In the genomic region with DNA sequence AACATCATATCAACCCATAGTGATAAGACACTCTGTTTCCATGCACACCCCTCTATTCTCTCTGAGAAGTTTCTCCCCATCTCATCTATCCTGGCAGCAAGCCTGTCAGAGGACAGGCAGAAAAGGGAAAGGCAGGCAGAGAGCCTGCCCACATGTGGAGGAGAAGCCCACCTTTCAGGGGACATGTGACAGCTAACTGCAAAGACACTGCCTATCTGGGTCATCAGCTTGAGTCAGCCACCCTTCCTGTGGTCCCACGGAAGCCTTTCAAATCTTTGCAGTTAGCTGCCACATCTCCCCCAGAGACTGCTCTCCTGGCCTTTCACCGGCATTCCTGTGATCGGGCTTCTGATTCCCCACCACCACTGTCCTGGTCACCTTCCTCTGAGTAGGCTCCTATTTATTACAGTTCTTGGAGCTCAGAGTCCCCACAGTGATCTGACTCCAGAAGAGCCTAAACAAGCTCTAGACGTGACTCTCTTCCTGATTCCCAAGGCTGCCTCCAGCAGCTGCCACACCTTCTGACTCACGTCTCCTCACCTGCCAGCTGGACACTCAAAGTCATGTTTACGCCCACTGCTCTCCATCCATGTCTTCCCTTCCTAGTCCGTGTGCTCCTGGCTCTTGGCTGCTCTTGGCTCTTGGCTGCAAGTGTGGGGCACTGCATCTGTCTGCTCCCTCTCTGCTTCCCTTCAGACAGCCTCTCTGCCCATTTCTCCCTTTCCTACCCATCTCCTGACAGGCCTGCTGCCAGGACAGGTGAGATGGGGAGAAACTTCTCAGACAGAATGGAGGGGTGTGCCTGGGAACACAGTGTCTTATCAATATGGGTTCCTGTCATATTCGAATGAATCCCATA, we compare ENCODE assay signal across 21 cellular contexts. TPM values are rescaled to one million over a fixed set of nuclear protein-coding genes. Genes with fewer than 3 reads are reported as not detected.
DNase-seq lines count a peak whose midpoint lies in the region; ATAC-seq and TF ChIP-seq lines count a peak whose summit lies in the region.
"Had no signal": no experiment of that assay in that cellular context is flagged by ENCODE, and none has a peak within 500 bp of the region (broad histone marks: within the 10 kb centered on the region; RNA-seq: fewer than 3 reads in every experiment).

No MANE protein-coding gene starts in this region.

- no peak for TF ChIP-seq EP300 in transverse colon (IDR thresholded peaks at IDR 0.05; ENCODE audit: low read depth)

- intact Hi-C loops in transverse colon (cut with DNase I; ENCODE audit: low total_unique reads), result no loop called here

- H3K4me1 ChIP-seq in transverse colon, result peaks cover 0 to 11% (median 8%) of the 10 kb centered on the region in 4 donors
- H3K4me1 ChIP-seq: A549 had no signal

- no peaks in the 10 kb centered on the region for H3K9me3 Mint-ChIP-seq in immature natural killer cell
- H3K9me3 Mint-ChIP-seq: naive B cell had no signal

- in situ Hi-C loops in transverse colon (cut with MboI; ENCODE audit: low pct_ligation_motif_present in 1 of 4, low pct_unique_long_range_greater_than_20kb in 1 of 4, low sequenced_read_pairs in 3 of 4), result no loop called here

- no peak for TF ChIP-seq CTCF in transverse colon (IDR thresholded peaks at IDR 0.05)

- peaks cover 38% of the 10 kb centered on the region for H3K27me3 ChIP-seq in transverse colon
- H3K27me3 ChIP-seq: testis had no signal

- H3K9me3 ChIP-seq in T-helper 17 cell (ENCODE audit: control insufficient read depth, low read length, poor library complexity, severe bottlenecking) (no peaks in the 10 kb centered on the region), transverse colon (no peaks in the 10 kb centered on the region)
- H3K9me3 ChIP-seq: A549, testis had no signal

- peak overlapping the region; percentile 56 for H3K4me3 Mint-ChIP-seq in T-helper 17 cell
- H3K4me3 Mint-ChIP-seq in immature natural killer cell, result peak overlapping the region in 4 of 5 donors; percentile 44 to 69 (median 58)
- H3K4me3 Mint-ChIP-seq: CD14-positive monocyte had no signal

- H3K27ac ChIP-seq in transverse colon, result no peak overlapping the region
- H3K27ac ChIP-seq: A549, testis had no signal

- ATAC-seq in T-helper 17 cell, result no peak
- ATAC-seq in GM18517 (IDR thresholded peaks at IDR 0.05; ENCODE audit: unreplicated experiment), result no peak
- no peak for ATAC-seq in HG02759 (IDR thresholded peaks at IDR 0.05; ENCODE audit: unreplicated experiment)
- ATAC-seq: A549, left ventricle myocardium superior, SK-N-SH treated with all-trans-retinoic acid at 6 μM for 48 hours had no signal

- no peak overlapping the region for H3K4me3 ChIP-seq in transverse colon
- H3K4me3 ChIP-seq: A549, testis had no signal

- no peak for TF ChIP-seq POLR2A in transverse colon (IDR thresholded peaks at IDR 0.05)

- H3K4me1 Mint-ChIP-seq in T-helper 17 cell (peaks cover 33% of the 10 kb centered on the region), immature natural killer cell (peaks cover 40 to 46% of the 10 kb centered on the region in 2 donors)

- H3K36me3 ChIP-seq in transverse colon, result no peaks in the 10 kb centered on the region

- H3K36me3 Mint-ChIP-seq in T-helper 17 cell (ENCODE audit: low read depth), result peaks cover 7% of the 10 kb centered on the region
- no peaks in the 10 kb centered on the region for H3K36me3 Mint-ChIP-seq in immature natural killer cell
- H3K36me3 Mint-ChIP-seq: CD14-positive monocyte, naive B cell had no signal

- DNase-seq in NCI-H2171 treated with DMSO at 0.1 percent for 48 hours (lab: John Stamatoyannopoulos, UW), result peak; percentile 63
- no peak for DNase-seq in NCI-H2171 (lab: John Stamatoyannopoulos, UW)
- no peak for DNase-seq in T-helper 17 cell
- DNase-seq in immature natural killer cell, result peak; percentile 22 to 39 (median 35)
- DNase-seq in transverse colon, result peak; percentile 22
- no peak for DNase-seq in T1000 (lab: John Stamatoyannopoulos, UW)
- DNase-seq: activated gamma-delta T cell treated with Interleukin-2 at 50 U/mL for 16 hours, GDM1, left ventricle myocardium superior, MM.1S, naive B cell, NCI-H2227 treated with DMSO at 0.1 percent for 48 hours, retina, testis had no signal

- H3K27ac Mint-ChIP-seq in T-helper 17 cell, result peak overlapping the region; percentile 47
- peak overlapping the region; percentile 3 to 76 (median 34) for H3K27ac Mint-ChIP-seq in immature natural killer cell
- H3K27ac Mint-ChIP-seq: naive B cell had no signal

- 42 to 60% methylated on average over 4 to 8 of the region's 8 CpGs for WGBS in transverse colon (ENCODE audit: low coverage in 1 of 2), 2 donors

- H3K27me3 Mint-ChIP-seq in T-helper 17 cell, result peaks cover 54% of the 10 kb centered on the region
- H3K27me3 Mint-ChIP-seq in immature natural killer cell (ENCODE audit: low read depth in 3 of 3), result peaks cover 9 to 16% (median 11%) of the 10 kb centered on the region in 3 donors

RNA-seq across cellular contexts. Expression of a gene that starts 7.5 kb away (rescaled TPM):
- 1 to 10 TPM in 1 of 2 donors, under 1 TPM in 1; 0.83 to 3.1 TPM for total RNA-seq in T-helper 17 cell
- not detected for polyA plus RNA-seq in immature natural killer cell
- total RNA-seq in transverse colon, result not detected
- total RNA-seq: dermis microvascular lymphatic vessel endothelial cell, HT1080, testis had no signal
- polyA plus RNA-seq: A549, CD14-positive monocyte had no signal

RNA-seq across cellular contexts. Expression of a gene that starts 15.6 kb away (rescaled TPM):
- total RNA-seq in T-helper 17 cell (not detected), transverse colon (not detected)
- not detected for polyA plus RNA-seq in immature natural killer cell
- total RNA-seq: dermis microvascular lymphatic vessel endothelial cell, HT1080, left ventricle myocardium superior had no signal
- polyA plus RNA-seq: CD14-positive monocyte had no signal

RNA-seq across cellular contexts. Expression of a gene that starts 35.7 kb away (rescaled TPM):
- total RNA-seq in T-helper 17 cell (not detected), transverse colon (not detected)
- 1 to 10 TPM in 1 of 3 donors, under 1 TPM in 2; 0.51 to 1.3 (median 0.61) TPM for polyA plus RNA-seq in immature natural killer cell
- total RNA-seq: dermis microvascular lymphatic vessel endothelial cell, HT1080, left ventricle myocardium superior, testis had no signal
- polyA plus RNA-seq: CD14-positive monocyte had no signal

Comparison
In these comparisons a context has a peak if more than half of its experiments do, and no peak if none do; other contexts are left out.
1. DNase-seq: peak in NCI-H2171 treated with DMSO at 0.1 percent for 48 hours (single experiment), immature natural killer cell (3 of 3) and transverse colon (single experiment); none in NCI-H2171 (single experiment), T-helper 17 cell (0 of 3) and T1000 (single experiment).